Comparison of ENCODE assay signal across 1 cellular context in the genomic region with DNA sequence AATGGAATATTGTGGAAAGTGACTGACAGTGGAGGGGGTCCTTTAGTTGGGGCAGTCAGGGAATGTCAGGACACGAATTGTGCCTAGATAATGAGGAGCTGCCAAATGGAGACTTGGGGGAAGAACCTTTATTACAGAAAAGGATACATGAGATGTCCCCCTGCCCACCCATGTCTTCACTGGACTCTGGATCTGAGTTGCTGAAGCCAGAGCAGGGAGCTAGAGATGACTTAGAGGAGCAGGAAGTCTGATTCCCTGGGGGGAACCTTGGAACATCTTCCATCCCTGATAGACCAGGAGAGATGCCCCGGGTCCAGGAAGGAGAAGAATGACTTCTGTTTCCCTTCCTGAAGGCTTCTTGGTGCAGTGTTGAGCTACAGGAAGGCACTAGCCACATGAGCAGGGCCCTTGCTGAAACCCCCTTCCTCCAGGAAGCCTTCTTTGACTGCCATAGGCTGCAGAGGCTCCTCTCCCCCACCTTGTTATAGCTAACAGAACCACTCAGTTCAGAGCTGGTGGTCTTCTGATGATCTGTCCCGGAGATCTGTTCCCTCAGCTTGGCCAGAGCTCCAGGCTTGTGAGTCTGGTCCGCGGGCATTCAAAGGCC.
TF ChIP-seq lines count a peak whose summit lies in the region.

No MANE protein-coding gene starts in this region.

TF ChIP-seq in IMR-90, 13 proteins besides CTCF, POLR2A, EP300 and RAD21:
- TF ChIP-seq RFX5 (IDR thresholded peaks at IDR 0.05; ENCODE audit: low read depth, low read length) (no peak), SMC3 (IDR thresholded peaks at IDR 0.05; ENCODE audit: low read depth, low read length) (no peak), MAZ (IDR thresholded peaks at IDR 0.05; ENCODE audit: borderline replicate concordance, low read depth, low read length) (no peak), BHLHE40 (IDR thresholded peaks at IDR 0.05; ENCODE audit: low read depth, low read length) (no peak), NFE2L2 (IDR thresholded peaks at IDR 0.05; ENCODE audit: low read depth, low read length) (no peak), MXI1 (IDR thresholded peaks at IDR 0.05; ENCODE audit: borderline replicate concordance, low read depth, low read length) (no peak), MAFK (IDR thresholded peaks at IDR 0.05; ENCODE audit: low read depth, low read length) (no peak), FOS (IDR thresholded peaks at IDR 0.05; ENCODE audit: low read depth, low read length) (no peak), CEBPB (IDR thresholded peaks at IDR 0.05; ENCODE audit: low read depth, low read length) (no peak), RCOR1 (IDR thresholded peaks at IDR 0.05; ENCODE audit: insufficient replicate concordance, low read length) (no peak), CHD1 (IDR thresholded peaks at IDR 0.05; ENCODE audit: low read depth, low read length) (no peak)
- TF ChIP-seq, protein P1, sequence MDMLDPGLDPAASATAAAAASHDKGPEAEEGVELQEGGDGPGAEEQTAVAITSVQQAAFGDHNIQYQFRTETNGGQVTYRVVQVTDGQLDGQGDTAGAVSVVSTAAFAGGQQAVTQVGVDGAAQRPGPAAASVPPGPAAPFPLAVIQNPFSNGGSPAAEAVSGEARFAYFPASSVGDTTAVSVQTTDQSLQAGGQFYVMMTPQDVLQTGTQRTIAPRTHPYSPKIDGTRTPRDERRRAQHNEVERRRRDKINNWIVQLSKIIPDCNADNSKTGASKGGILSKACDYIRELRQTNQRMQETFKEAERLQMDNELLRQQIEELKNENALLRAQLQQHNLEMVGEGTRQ (IDR thresholded peaks at IDR 0.05; ENCODE audit: low read depth, low read length) = no peak
- TF ChIP-seq, protein P2, sequence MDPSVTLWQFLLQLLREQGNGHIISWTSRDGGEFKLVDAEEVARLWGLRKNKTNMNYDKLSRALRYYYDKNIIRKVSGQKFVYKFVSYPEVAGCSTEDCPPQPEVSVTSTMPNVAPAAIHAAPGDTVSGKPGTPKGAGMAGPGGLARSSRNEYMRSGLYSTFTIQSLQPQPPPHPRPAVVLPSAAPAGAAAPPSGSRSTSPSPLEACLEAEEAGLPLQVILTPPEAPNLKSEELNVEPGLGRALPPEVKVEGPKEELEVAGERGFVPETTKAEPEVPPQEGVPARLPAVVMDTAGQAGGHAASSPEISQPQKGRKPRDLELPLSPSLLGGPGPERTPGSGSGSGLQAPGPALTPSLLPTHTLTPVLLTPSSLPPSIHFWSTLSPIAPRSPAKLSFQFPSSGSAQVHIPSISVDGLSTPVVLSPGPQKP (IDR thresholded peaks at IDR 0.05; ENCODE audit: borderline replicate concordance, low read depth, low read length) = no peak
